Comparison of ENCODE assay signal across 10 cellular contexts in genomic region chr5:64229163-64229774, GRCh38.
DNase-seq lines count a peak whose midpoint lies in the region; ATAC-seq, FAIRE-seq and TF ChIP-seq lines count a peak whose summit lies in the region.
"Had no signal": no experiment of that assay in that cellular context is flagged by ENCODE, and none has a peak within 500 bp of the region (broad histone marks: within the 10 kb centered on the region; RNA-seq: fewer than 3 reads in every experiment).

No MANE protein-coding gene starts in this region.

- ATAC-seq in GM21723 (IDR thresholded peaks at IDR 0.05; ENCODE audit: unreplicated experiment) (peak; percentile 72), GM21367 (IDR thresholded peaks at IDR 0.05; ENCODE audit: unreplicated experiment) (no peak)
- ATAC-seq in stimulated activated naive CD8-positive, alpha-beta T cell treated with anti-CD3 and anti-CD28 coated beads, Interleukin-15, amount 100 ng/mL, for 72 hours: no peak
- no peak for ATAC-seq in activated CD4-positive, CD25-positive, alpha-beta regulatory T cell treated with anti-CD3 and anti-CD28 coated beads, Interleukin-2, amount 50 U/mL, for 24 hours

- no peak overlapping the region for H3K4me3 Mint-ChIP-seq in stimulated activated naive CD8-positive, alpha-beta T cell treated with anti-CD3 and anti-CD28 coated beads, Interleukin-15, amount 100 ng/mL, for 72 hours
- H3K4me3 Mint-ChIP-seq: activated B cell treated with CpG ODN at 0.5 μM for 24 hours had no signal

- no peaks in the 10 kb centered on the region for H3K36me3 ChIP-seq in adrenal gland (replicated peaks in 1 of 2)

- no peak overlapping the region for H3K27ac Mint-ChIP-seq in stimulated activated naive CD8-positive, alpha-beta T cell treated with anti-CD3 and anti-CD28 coated beads, Interleukin-15, amount 100 ng/mL, for 72 hours
- H3K27ac Mint-ChIP-seq: activated B cell treated with CpG ODN at 0.5 μM for 24 hours had no signal

- H3K9me3 ChIP-seq in adrenal gland (replicated peaks in 1 of 3): no peaks in the 10 kb centered on the region

- H3K9me3 Mint-ChIP-seq in stimulated activated naive CD8-positive, alpha-beta T cell treated with anti-CD3 and anti-CD28 coated beads, Interleukin-15, amount 100 ng/mL, for 72 hours: no peaks in the 10 kb centered on the region
- H3K9me3 Mint-ChIP-seq: activated B cell treated with CpG ODN at 0.5 μM for 24 hours had no signal

- no peak overlapping the region for H3K27ac ChIP-seq in adrenal gland
- H3K27ac ChIP-seq: skin epidermis had no signal

- H3K27me3 ChIP-seq in adrenal gland: no peaks in the 10 kb centered on the region

- 0 to 3% (median 1%) methylated on average over 4 of the region's 4 CpGs for WGBS in adrenal gland, 4 donors

- H3K4me1 ChIP-seq in adrenal gland (replicated peaks in 1 of 2): peaks cover 0 to 5% of the 10 kb centered on the region in 2 donors

- H3K4me3 ChIP-seq in adrenal gland: no peak overlapping the region
- H3K4me3 ChIP-seq: skin epidermis had no signal

- H3K27me3 Mint-ChIP-seq in stimulated activated naive CD8-positive, alpha-beta T cell treated with anti-CD3 and anti-CD28 coated beads, Interleukin-15, amount 100 ng/mL, for 72 hours: no peaks in the 10 kb centered on the region
- H3K27me3 Mint-ChIP-seq: activated B cell treated with CpG ODN at 0.5 μM for 24 hours had no signal

- intact Hi-C loops in adrenal gland (cut with DNase I): loop anchor here (5.0 to 10.0 kb wide), 3 partner anchors 383 to 556 kb away; no protein-coding TSS in a partner anchor

- peak; percentile 99 for FAIRE-seq in islet of Langerhans (lab: Jason Lieb, UNC)

- peak; percentile 34 for DNase-seq in EL
- peak; percentile 16 for DNase-seq in M059J (ENCODE audit: low read depth)
- no peak for DNase-seq in adrenal gland
- no peak for DNase-seq in stimulated activated naive CD8-positive, alpha-beta T cell treated with anti-CD3 and anti-CD28 coated beads, Interleukin-15, amount 100 ng/mL, for 72 hours
- DNase-seq: activated B cell treated with CpG ODN at 0.5 μM for 24 hours had no signal

- no peak for TF ChIP-seq POLR2A in adrenal gland (IDR thresholded peaks at IDR 0.05)

- TF ChIP-seq CTCF in adrenal gland (IDR thresholded peaks at IDR 0.05): peak; percentile 55 to 80 (median 72)

- H3K4me1 Mint-ChIP-seq in stimulated activated naive CD8-positive, alpha-beta T cell treated with anti-CD3 and anti-CD28 coated beads, Interleukin-15, amount 100 ng/mL, for 72 hours: no peaks in the 10 kb centered on the region
- H3K4me1 Mint-ChIP-seq: activated B cell treated with CpG ODN at 0.5 μM for 24 hours had no signal

Comparison
In these comparisons a context has a peak if more than half of its experiments do, and no peak if none do; other contexts are left out.
1. DNase-seq: peak in EL (single experiment) and M059J (single experiment); none in adrenal gland (0 of 7) and stimulated activated naive CD8-positive, alpha-beta T cell treated with anti-CD3 and anti-CD28 coated beads, Interleukin-15, amount 100 ng/mL, for 72 hours (0 of 2).